Comparison of ENCODE assay signal across 28 cellular contexts in the genomic region with DNA sequence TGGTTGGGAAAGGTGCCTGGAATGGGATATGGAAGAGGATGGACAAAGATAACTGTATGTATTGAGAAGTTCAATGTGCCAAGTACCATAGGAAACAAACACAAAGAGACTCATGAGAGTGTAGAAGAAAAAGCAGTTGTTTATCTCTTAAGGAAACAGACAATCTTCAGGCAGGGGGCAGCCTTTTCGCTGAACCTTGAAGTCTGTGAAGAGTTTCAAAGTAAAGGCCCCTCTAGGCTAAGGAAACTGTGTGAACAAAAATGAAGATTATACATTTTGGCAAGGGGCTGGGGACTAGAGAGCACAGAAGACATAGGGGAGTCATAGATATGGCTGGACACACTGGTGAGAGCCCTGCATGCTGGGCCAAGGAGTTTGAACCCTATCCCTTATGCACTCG. TPM values are rescaled to one million over a fixed set of nuclear protein-coding genes. Genes with fewer than 3 reads are reported as not detected.
"Had no signal": no experiment of that assay in that cellular context is flagged by ENCODE, and none has a peak within 500 bp of the region (broad histone marks: within the 10 kb centered on the region; RNA-seq: fewer than 3 reads in every experiment).

No MANE protein-coding gene starts in this region.

- ATAC-seq: mucosa of descending colon; naive thymus-derived CD4-positive, alpha-beta T cell; sciatic nerve; stimulated activated naive CD8-positive, alpha-beta T cell treated with anti-CD3 and anti-CD28 coated beads, Interleukin-15, amount 100 ng/mL, for 72 hours; upper lobe of right lung had no signal

- H3K4me3 ChIP-seq: colonic mucosa, esophagus squamous epithelium, lung, mucosa of descending colon, neural progenitor cell, prostate gland, right atrium auricular region, smooth muscle cell, suprapubic skin, transverse colon, upper lobe of right lung, uterus had no signal

- H3K27me3 ChIP-seq: colonic mucosa, esophagus squamous epithelium, neural progenitor cell, right atrium auricular region, suprapubic skin, transverse colon, upper lobe of right lung, uterus had no signal

- H3K9me3 Mint-ChIP-seq: dendritic cell treated with granulocyte-macrophage colony-stimulating factor and Interleukin-4, amounts not matched to agents 40 ng/mL and 50 ng/mL, for 4 days; memory B cell; mesothelial cell of epicardium; naive thymus-derived CD4-positive, alpha-beta T cell; nephron; neural progenitor cell; stimulated activated naive CD8-positive, alpha-beta T cell treated with anti-CD3 and anti-CD28 coated beads, Interleukin-15, amount 100 ng/mL, for 72 hours had no signal

- H3K9ac ChIP-seq: neural progenitor cell had no signal

- H3K36me3 ChIP-seq: colonic mucosa, esophagus squamous epithelium, neural progenitor cell, prostate gland, right atrium auricular region, suprapubic skin, transverse colon, upper lobe of right lung, uterus had no signal

- H3K4me1 ChIP-seq: colonic mucosa, esophagus squamous epithelium, prostate gland, right atrium auricular region, transverse colon, upper lobe of right lung, uterus had no signal

- H2AFZ ChIP-seq: neural progenitor cell had no signal

- H3K36me3 Mint-ChIP-seq: memory B cell; mesothelial cell of epicardium; naive thymus-derived CD4-positive, alpha-beta T cell; neural progenitor cell had no signal

- H3K27ac Mint-ChIP-seq: dendritic cell treated with granulocyte-macrophage colony-stimulating factor and Interleukin-4, amounts not matched to agents 40 ng/mL and 50 ng/mL, for 4 days; memory B cell; mesothelial cell of epicardium; naive thymus-derived CD4-positive, alpha-beta T cell; neural progenitor cell had no signal

- H3K4me3 Mint-ChIP-seq: dendritic cell treated with granulocyte-macrophage colony-stimulating factor and Interleukin-4, amounts not matched to agents 40 ng/mL and 50 ng/mL, for 4 days; memory B cell; mesothelial cell of epicardium; naive thymus-derived CD4-positive, alpha-beta T cell; nephron; neural progenitor cell; stimulated activated naive CD8-positive, alpha-beta T cell treated with anti-CD3 and anti-CD28 coated beads, Interleukin-15, amount 100 ng/mL, for 72 hours had no signal

- H3K27ac ChIP-seq: colonic mucosa, esophagus squamous epithelium, neural progenitor cell, prostate gland, right atrium auricular region, suprapubic skin, transverse colon, upper lobe of right lung, uterus had no signal

- H3K4me1 Mint-ChIP-seq: naive thymus-derived CD4-positive, alpha-beta T cell; stimulated activated naive CD8-positive, alpha-beta T cell treated with anti-CD3 and anti-CD28 coated beads, Interleukin-15, amount 100 ng/mL, for 72 hours had no signal

- DNase-seq: colonic mucosa; effector CD8-positive, alpha-beta T cell; erythroblast; esophagus squamous epithelium; mucosa of descending colon; naive thymus-derived CD4-positive, alpha-beta T cell; stimulated activated CD4-positive, alpha-beta T cell treated with anti-CD3 and anti-CD28 coated beads, Interleukin-12 subunit alpha, Interleukin-12 subunit beta, amount 100 ng/mL, for 4 hours; stimulated activated CD4-positive, alpha-beta T cell treated with anti-CD3 and anti-CD28 coated beads, Interleukin-1b, Interleukin-23, amount 100 ng/mL, for 48 hours; stimulated activated CD4-positive, alpha-beta T cell treated with anti-CD3 and anti-CD28 coated beads, Interleukin-4, amount 100 ng/mL, for 1 hour; stimulated activated CD8-positive, alpha-beta memory T cell treated with anti-CD3 and anti-CD28 coated beads, Interleukin-4, amount 100 ng/mL, for 48 hours; stimulated activated naive CD4-positive, alpha-beta T cell; stimulated activated naive CD8-positive, alpha-beta T cell treated with anti-CD3 and anti-CD28 coated beads, Interleukin-15, amount 100 ng/mL, for 72 hours; transverse colon; upper lobe of right lung; uterus had no signal

- H3K9me3 ChIP-seq: colonic mucosa, esophagus squamous epithelium, mucosa of descending colon, prostate gland, right atrium auricular region, suprapubic skin, transverse colon, upper lobe of right lung, uterus had no signal

- H3K4me2 ChIP-seq: neural progenitor cell, smooth muscle cell had no signal

- H3K27me3 Mint-ChIP-seq: stimulated activated naive CD8-positive, alpha-beta T cell treated with anti-CD3 and anti-CD28 coated beads, Interleukin-15, amount 100 ng/mL, for 72 hours had no signal

RNA-seq across cellular contexts. Expression of a gene that starts 27.5 kb away (rescaled TPM):
- total RNA-seq: fibroblast of villous mesenchyme; naive thymus-derived CD4-positive, alpha-beta T cell; osteocyte; upper lobe of right lung had no signal
- polyA plus RNA-seq: naive thymus-derived CD4-positive, alpha-beta T cell; smooth muscle cell had no signal
